ENCODE assay signal across 17 cellular contexts in genomic region chr7:1619152-1620079, GRCh38. TPM values are rescaled to one million over a fixed set of nuclear protein-coding genes. Genes with fewer than 3 reads are reported as not detected.
DNase-seq lines count a peak whose midpoint lies in the region; ATAC-seq, FAIRE-seq and TF ChIP-seq lines count a peak whose summit lies in the region.
"Had no signal": no experiment of that assay in that cellular context is flagged by ENCODE, and none has a peak within 500 bp of the region (broad histone marks: within the 10 kb centered on the region; RNA-seq: fewer than 3 reads in every experiment).

No MANE protein-coding gene starts in this region.

- H3K9me3 Mint-ChIP-seq in activated CD8-positive, alpha-beta T cell treated with anti-CD3 and anti-CD28 coated beads for 36 hours: no peaks in the 10 kb centered on the region
- peaks cover 0 to 5% (median 0%) of the 10 kb centered on the region in 7 donors for H3K9me3 Mint-ChIP-seq in naive B cell
- H3K9me3 Mint-ChIP-seq: CD4-positive, alpha-beta T cell had no signal

- POLR2A ChIA-PET in activated CD8-positive, alpha-beta T cell treated with anti-CD3 and anti-CD28 coated beads for 36 hours (lab: Charles Lee): no interaction called here

- H3K4me1 ChIP-seq in aorta (ENCODE audit: control insufficient read depth in 1 of 2, insufficient read depth in 2 of 2, low read length in 2 of 2) (no peaks in the 10 kb centered on the region), small intestine (ENCODE audit: control insufficient read depth in 2 of 2, insufficient read depth in 1 of 2, low read depth in 1 of 2, low read length in 1 of 2) (no peaks in the 10 kb centered on the region)
- H3K4me1 ChIP-seq: esophagus squamous epithelium, left lung, tibial artery had no signal

- ATAC-seq in activated CD8-positive, alpha-beta T cell treated with anti-CD3 and anti-CD28 coated beads for 36 hours: peak; percentile 24
- ATAC-seq in naive B cell (ENCODE audit: low read depth in 2 of 2): peak; percentile 42 to 74
- peak; percentile 36 for ATAC-seq in aorta (ENCODE audit: low FRiP score)
- ATAC-seq: left lung had no signal

- H3K27ac Mint-ChIP-seq in activated CD8-positive, alpha-beta T cell treated with anti-CD3 and anti-CD28 coated beads for 36 hours: no peak overlapping the region
- H3K27ac Mint-ChIP-seq in naive B cell: no peak overlapping the region
- H3K27ac Mint-ChIP-seq: CD4-positive, alpha-beta T cell had no signal

- H3K4me3 Mint-ChIP-seq in activated CD8-positive, alpha-beta T cell treated with anti-CD3 and anti-CD28 coated beads for 36 hours: no peak overlapping the region
- H3K4me3 Mint-ChIP-seq in naive B cell: peak overlapping the region in 2 of 8 donors; percentile 12 to 16
- H3K4me3 Mint-ChIP-seq: CD4-positive, alpha-beta T cell had no signal

- TF ChIP-seq CTCF in activated CD8-positive, alpha-beta T cell treated with anti-CD3 and anti-CD28 coated beads for 36 hours (IDR thresholded peaks at IDR 0.05): no peak

- WGBS in aorta, 2 donors: 88 to 89% methylated on average over 48 to 54 of the region's 54 CpGs
- WGBS in small intestine, 3 donors: 88 to 92% (median 92%) methylated on average over 50 to 54 of the region's 54 CpGs

- no peak for FAIRE-seq in small intestine (lab: Jason Lieb, UNC)

- H3K36me3 ChIP-seq in aorta (ENCODE audit: control insufficient read depth in 1 of 2, insufficient read depth in 2 of 2, low read length in 1 of 2) (no peaks in the 10 kb centered on the region), small intestine (ENCODE audit: control insufficient read depth in 2 of 2, insufficient read depth in 2 of 2, low read length in 2 of 2) (no peaks in the 10 kb centered on the region)
- H3K36me3 ChIP-seq: esophagus squamous epithelium, left lung, tibial artery had no signal

- H3K27ac ChIP-seq in aorta (ENCODE audit: low read depth in 1 of 2, low read length in 2 of 2) (no peak overlapping the region), small intestine (ENCODE audit: low read depth in 1 of 2, low read length in 1 of 2) (no peak overlapping the region)
- H3K27ac ChIP-seq: esophagus squamous epithelium, KMS-11, left lung, tibial artery had no signal

- H3K36me3 Mint-ChIP-seq in activated CD8-positive, alpha-beta T cell treated with anti-CD3 and anti-CD28 coated beads for 36 hours (ENCODE audit: low read depth): no peaks in the 10 kb centered on the region
- H3K36me3 Mint-ChIP-seq in naive B cell: no peaks in the 10 kb centered on the region

- intact Hi-C loops in activated CD8-positive, alpha-beta T cell treated with anti-CD3 and anti-CD28 coated beads for 36 hours (cut with micrococcal nuclease): no loop called here
- intact Hi-C loops in aorta (cut with DNase I): no loop called here

- H3K4me3 ChIP-seq in aorta (ENCODE audit: low read length in 2 of 2): no peak overlapping the region
- H3K4me3 ChIP-seq in small intestine (ENCODE audit: low read depth in 1 of 2, low read length in 2 of 2): no peak overlapping the region
- H3K4me3 ChIP-seq: esophagus squamous epithelium, left lung, tibial artery had no signal

- peak; percentile 4 for DNase-seq in stimulated activated CD4-positive, alpha-beta T cell treated with anti-CD3 and anti-CD28 coated beads, Interleukin-15, amount 100 ng/mL, for 24 hours
- DNase-seq in stimulated activated CD4-positive, alpha-beta T cell treated with anti-CD3 and anti-CD28 coated beads, Interleukin-1b, Interleukin-23, amount 100 ng/mL, for 48 hours: no peak
- no peak for DNase-seq in activated CD8-positive, alpha-beta T cell treated with anti-CD3 and anti-CD28 coated beads for 36 hours
- DNase-seq in naive B cell (no peak), aorta (peak in 1 of 2 donors; percentile 70), cortex of kidney (lab: John Stamatoyannopoulos, UW) (no peak), small intestine (no peak), HUDEP-2 (lab: John Stamatoyannopoulos, UW; ENCODE audit: unreplicated experiment in 76 of 76) (no peak)
- DNase-seq: activated T-cell treated with anti-CD3 and anti-CD28 coated beads, Interleukin-2, amount 50 U/mL, for 48 hours; caudate nucleus; CD4-positive, alpha-beta T cell; esophagus squamous epithelium; NCI-H1048; NCI-H2029; tibial artery had no signal

- H3K27me3 Mint-ChIP-seq in activated CD8-positive, alpha-beta T cell treated with anti-CD3 and anti-CD28 coated beads for 36 hours: no peaks in the 10 kb centered on the region
- peaks cover 0 to 31% (median 16%) of the 10 kb centered on the region in 3 donors for H3K27me3 Mint-ChIP-seq in naive B cell
- H3K27me3 Mint-ChIP-seq: CD4-positive, alpha-beta T cell had no signal

- no peaks in the 10 kb centered on the region for H3K9me3 ChIP-seq in aorta (ENCODE audit: control insufficient read depth, low read length)
- H3K9me3 ChIP-seq in small intestine (ENCODE audit: control insufficient read depth, low read depth): no peaks in the 10 kb centered on the region
- H3K9me3 ChIP-seq: esophagus squamous epithelium, left lung, tibial artery had no signal

- H3K27me3 ChIP-seq in aorta (ENCODE audit: control insufficient read depth in 1 of 2, insufficient read depth in 2 of 2, low read length in 1 of 2) (no peaks in the 10 kb centered on the region), small intestine (ENCODE audit: control insufficient read depth in 2 of 2, insufficient read depth in 2 of 2, low read length in 2 of 2) (no peaks in the 10 kb centered on the region)

- CTCF ChIA-PET in activated CD8-positive, alpha-beta T cell treated with anti-CD3 and anti-CD28 coated beads for 36 hours (lab: Charles Lee): no interaction called here

- H3K4me1 Mint-ChIP-seq in activated CD8-positive, alpha-beta T cell treated with anti-CD3 and anti-CD28 coated beads for 36 hours (ENCODE audit: low read depth): no peaks in the 10 kb centered on the region
- peaks cover 0 to 7% (median 3%) of the 10 kb centered on the region in 3 donors for H3K4me1 Mint-ChIP-seq in naive B cell

RNA-seq across cellular contexts. Expression of gene PSMG3, which starts 49.6 kb away (rescaled TPM):
- 10 to 100 TPM; 38.9 to 41.5 TPM for total RNA-seq in activated CD8-positive, alpha-beta T cell treated with anti-CD3 and anti-CD28 coated beads for 36 hours
- 10 to 100 TPM; 24.2 to 43.4 (median 38.6) TPM for polyA plus RNA-seq in naive B cell (ENCODE audit: low read depth in 6 of 6)
- 10 to 100 TPM; 14.1 to 18.9 TPM for total RNA-seq in aorta
- 10 to 100 TPM; 42.9 to 45.2 TPM for polyA plus RNA-seq in aorta
- 10 to 100 TPM; 67.0 to 73.1 (median 72.7) TPM for polyA plus RNA-seq in small intestine

RNA-seq across cellular contexts. Expression of gene ELFN1, which starts 50.7 kb away (rescaled TPM):
- under 1 TPM; 0.20 to 0.36 TPM for total RNA-seq in activated CD8-positive, alpha-beta T cell treated with anti-CD3 and anti-CD28 coated beads for 36 hours
- not detected for polyA plus RNA-seq in naive B cell (ENCODE audit: low read depth in 6 of 6)
- total RNA-seq in aorta: 1 to 10 TPM; 1.2 to 4.8 TPM
- under 1 TPM in 1 of 2 donors, not detected in 1; 0.13 TPM for polyA plus RNA-seq in aorta
- 1 to 10 TPM in 1 of 3 donors, not detected in 2; 2.0 TPM for polyA plus RNA-seq in small intestine
- total RNA-seq: CD4-positive, alpha-beta T cell had no signal
